Comparison of ENCODE assay signal across 21 cellular contexts in the genomic region with DNA sequence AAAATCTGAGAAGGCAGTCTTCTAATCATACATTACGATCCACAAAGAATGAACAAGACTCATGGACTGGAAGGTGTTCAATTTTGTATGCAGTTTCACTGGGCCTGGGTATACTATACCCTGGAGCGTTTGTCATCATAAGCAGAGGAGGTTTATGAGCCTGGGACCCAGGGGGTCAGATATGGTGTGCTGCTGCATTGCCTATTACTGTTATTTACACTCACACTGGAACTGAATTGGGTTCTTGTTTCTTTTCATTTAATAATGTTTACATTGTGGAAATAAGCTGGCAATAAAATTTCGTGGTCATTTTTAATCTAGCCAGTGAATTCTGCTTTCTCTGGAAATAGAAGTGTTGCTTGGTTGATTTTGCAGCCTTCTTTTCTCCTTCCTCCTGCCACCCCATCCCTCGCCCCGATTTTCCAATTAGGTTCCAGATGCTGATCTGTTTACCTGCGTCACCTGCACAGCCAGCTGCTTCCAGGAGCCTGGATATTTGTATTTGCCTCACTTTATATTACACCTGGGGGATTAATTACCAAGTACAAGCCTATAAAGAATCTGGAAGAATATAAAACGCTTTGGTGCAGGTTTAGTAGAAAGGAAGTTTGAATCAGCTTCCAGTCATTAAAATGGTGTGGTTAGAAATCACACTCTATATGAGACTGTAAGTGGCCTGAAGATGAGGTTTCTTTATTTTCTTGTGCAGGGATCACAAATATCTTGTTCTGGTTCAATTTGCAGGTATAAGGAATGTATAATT.
A peak's percentile ranks its signal among the peaks of the same experiment; 100 is the strongest.
DNase-seq lines count a peak whose midpoint lies in the region; ATAC-seq, FAIRE-seq and TF ChIP-seq lines count a peak whose summit lies in the region.
"Had no signal": no experiment of that assay in that cellular context is flagged by ENCODE, and none has a peak within 500 bp of the region (broad histone marks: within the 10 kb centered on the region; RNA-seq: fewer than 3 reads in every experiment).

No MANE protein-coding gene starts in this region.

- DNase-seq in DMS153 (lab: John Stamatoyannopoulos, UW) (peak; percentile 86), Karpas-422 (no peak), NCI-H2081 treated with DMSO at 0.1 percent for 48 hours (lab: John Stamatoyannopoulos, UW) (peak; percentile 92), trophoblast cell (no peak), D721Med (ENCODE audit: insufficient read length, low spot score) (no peak), CD1c-positive myeloid dendritic cell (ENCODE audit: extremely low spot score) (no peak)
- no peak for DNase-seq in naive thymus-derived CD8-positive, alpha-beta T cell
- DNase-seq: activated CD8-positive, alpha-beta memory T cell treated with anti-CD3 and anti-CD28 coated beads for 24 hours; activated naive CD4-positive, alpha-beta T cell treated with Interleukin-2 at 50 U/mL for 16 hours; activated T-cell treated with anti-CD3 and anti-CD28 coated beads, Interleukin-2, amount 50 U/mL, for 48 hours; cortex of kidney; kidney; lower lobe of right lung; NCI-H526 had no signal

- H3K27ac ChIP-seq in Karpas-422 (ENCODE audit: low read length) (no peak overlapping the region), OCI-LY3 (ENCODE audit: low read length) (no peak overlapping the region), trophoblast cell (ENCODE audit: low read depth, low read length) (no peak overlapping the region)
- H3K27ac ChIP-seq: BLaER1 treated with 17β-estradiol and CSF1 and Interleukin-3, amounts not matched to agents 10 nM and 100 nM; lower lobe of right lung had no signal

- TF ChIP-seq CTCF in OCI-LY3 (IDR thresholded peaks at IDR 0.05; ENCODE audit: low read depth, low read length) (no peak), D721Med (IDR thresholded peaks at IDR 0.05; ENCODE audit: insufficient read depth, missing control alignments) (no peak)

- H3K14ac ChIP-seq in trophoblast cell (ENCODE audit: low read length): no peak overlapping the region

- H3K4me1 ChIP-seq in Karpas-422 (ENCODE audit: low read length): peaks cover 15% of the 10 kb centered on the region
- H3K4me1 ChIP-seq in OCI-LY3 (ENCODE audit: low read length): no peaks in the 10 kb centered on the region
- no peaks in the 10 kb centered on the region for H3K4me1 ChIP-seq in trophoblast cell (ENCODE audit: control insufficient read depth in 1 of 2, insufficient read depth in 2 of 2, low read length in 2 of 2)
- H3K4me1 ChIP-seq: BLaER1 treated with 17β-estradiol and CSF1 and Interleukin-3, amounts not matched to agents 10 nM and 100 nM; HAP-1; lower lobe of right lung had no signal

- no peak for ATAC-seq in naive thymus-derived CD8-positive, alpha-beta T cell
- ATAC-seq: lower lobe of right lung, Right ventricle myocardium inferior had no signal

- H3K79me2 ChIP-seq in Karpas-422 (ENCODE audit: low read length) (no peaks in the 10 kb centered on the region), OCI-LY3 (ENCODE audit: low read length) (no peaks in the 10 kb centered on the region), trophoblast cell (ENCODE audit: control insufficient read depth, insufficient read depth, low read length, poor library complexity) (no peaks in the 10 kb centered on the region)

- H3K9ac ChIP-seq in Karpas-422 (ENCODE audit: low read length) (no peak overlapping the region), OCI-LY3 (ENCODE audit: low read length) (no peak overlapping the region), trophoblast cell (ENCODE audit: low read length) (no peak overlapping the region)
- H3K9ac ChIP-seq: BLaER1 treated with 17β-estradiol and CSF1 and Interleukin-3, amounts not matched to agents 10 nM and 100 nM had no signal

- H4K91ac ChIP-seq in trophoblast cell (ENCODE audit: low read depth, low read length): no peak overlapping the region

- H2BK5ac ChIP-seq in trophoblast cell (ENCODE audit: low read depth, low read length, poor library complexity): no peak overlapping the region

- no peaks in the 10 kb centered on the region for H3K9me2 ChIP-seq in Karpas-422 (replicated peaks; ENCODE audit: insufficient read depth, low read length)

- H2AK5ac ChIP-seq in trophoblast cell (ENCODE audit: low read length): no peak overlapping the region

- peaks cover 0 to 8% (median 2%) of the 10 kb centered on the region in 3 donors for H3K36me3 Mint-ChIP-seq in naive thymus-derived CD8-positive, alpha-beta T cell

- H3K4me1 Mint-ChIP-seq in naive thymus-derived CD8-positive, alpha-beta T cell: peaks cover 0 to 2% (median 0%) of the 10 kb centered on the region in 4 donors
- H3K4me1 Mint-ChIP-seq: neural crest cell had no signal

- H4K20me1 ChIP-seq in Karpas-422 (ENCODE audit: insufficient read depth, low read depth, low read length) (no peaks in the 10 kb centered on the region), OCI-LY3 (ENCODE audit: insufficient read depth, low read length) (no peaks in the 10 kb centered on the region)
- H4K20me1 ChIP-seq: BLaER1 treated with 17β-estradiol and CSF1 and Interleukin-3, amounts not matched to agents 10 nM and 100 nM had no signal

- H3K4me3 Mint-ChIP-seq in naive thymus-derived CD8-positive, alpha-beta T cell: no peak overlapping the region
- H3K4me3 Mint-ChIP-seq: neural crest cell had no signal

- no CpG with 5 or more reads among the region's 7 CpGs for WGBS in trophoblast cell (ENCODE audit: extremely low coverage, insufficient coverage, insufficient read length)

- H3K27me3 Mint-ChIP-seq in naive thymus-derived CD8-positive, alpha-beta T cell: no peaks in the 10 kb centered on the region

- H3K27ac Mint-ChIP-seq in naive thymus-derived CD8-positive, alpha-beta T cell: no peak overlapping the region

- H3K27me3 ChIP-seq in Karpas-422 (ENCODE audit: low read length) (no peaks in the 10 kb centered on the region), OCI-LY3 (ENCODE audit: low read depth, low read length) (no peaks in the 10 kb centered on the region), trophoblast cell (ENCODE audit: insufficient read depth, low read length) (no peaks in the 10 kb centered on the region)
- H3K27me3 ChIP-seq: BLaER1 treated with 17β-estradiol and CSF1 and Interleukin-3, amounts not matched to agents 10 nM and 100 nM had no signal

- no peak overlapping the region for H3K4me2 ChIP-seq in Karpas-422 (ENCODE audit: low read depth, low read length, poor library complexity, severe bottlenecking)
- no peak overlapping the region for H3K4me2 ChIP-seq in OCI-LY3 (ENCODE audit: low read length)
- H3K4me2 ChIP-seq in trophoblast cell (ENCODE audit: low read length): no peak overlapping the region
- H3K4me2 ChIP-seq: BLaER1 treated with 17β-estradiol and CSF1 and Interleukin-3, amounts not matched to agents 10 nM and 100 nM had no signal

- H3K4ac ChIP-seq in trophoblast cell (ENCODE audit: low read depth, low read length): no peak overlapping the region

- H3K23ac ChIP-seq in trophoblast cell (ENCODE audit: low read length): no peak overlapping the region

- POLR2A ChIA-PET in naive thymus-derived CD8-positive, alpha-beta T cell (lab: Charles Lee): no interaction called here

- H3K9me3 ChIP-seq in Karpas-422 (ENCODE audit: low read length): no peaks in the 10 kb centered on the region
- no peaks in the 10 kb centered on the region for H3K9me3 ChIP-seq in OCI-LY3 (ENCODE audit: insufficient read depth, low read length)
- no peaks in the 10 kb centered on the region for H3K9me3 ChIP-seq in trophoblast cell (ENCODE audit: insufficient read depth, low read depth, low read length)
- H3K9me3 ChIP-seq: HAP-1, lower lobe of right lung had no signal

- H3K79me1 ChIP-seq in trophoblast cell (ENCODE audit: low read length): no peaks in the 10 kb centered on the region

- no peak overlapping the region for H2BK12ac ChIP-seq in trophoblast cell (ENCODE audit: low read length)

- H3K4me3 ChIP-seq in Karpas-422 (ENCODE audit: low read length) (no peak overlapping the region), OCI-LY3 (ENCODE audit: low read length) (no peak overlapping the region), trophoblast cell (ENCODE audit: low read depth, low read length) (no peak overlapping the region)
- H3K4me3 ChIP-seq: BLaER1 treated with 17β-estradiol and CSF1 and Interleukin-3, amounts not matched to agents 10 nM and 100 nM; HAP-1; lower lobe of right lung had no signal

- H4K8ac ChIP-seq in trophoblast cell (ENCODE audit: low read depth, low read length): no peak overlapping the region

- no peak overlapping the region for H3K18ac ChIP-seq in trophoblast cell (ENCODE audit: low read length)

- FAIRE-seq in D721Med (lab: Jason Lieb, UNC): no peak
- FAIRE-seq: HTR-8/SVneo, kidney, urothelium cell line had no signal

- H2BK120ac ChIP-seq in trophoblast cell (ENCODE audit: insufficient read depth, low read length, poor library complexity): no peak overlapping the region

- peaks cover 0 to 17% (median 5%) of the 10 kb centered on the region in 9 donors for H3K9me3 Mint-ChIP-seq in naive thymus-derived CD8-positive, alpha-beta T cell
- H3K9me3 Mint-ChIP-seq: neural crest cell had no signal

- H3K36me3 ChIP-seq in Karpas-422 (ENCODE audit: insufficient read depth, low read length): no peaks in the 10 kb centered on the region
- H3K36me3 ChIP-seq in OCI-LY3 (replicated peaks; ENCODE audit: low read depth, low read length): no peaks in the 10 kb centered on the region
- H3K36me3 ChIP-seq in trophoblast cell (ENCODE audit: control insufficient read depth in 1 of 2, insufficient read depth in 2 of 2, low read length in 2 of 2): no peaks in the 10 kb centered on the region
- H3K36me3 ChIP-seq: BLaER1 treated with 17β-estradiol and CSF1 and Interleukin-3, amounts not matched to agents 10 nM and 100 nM; HAP-1; lower lobe of right lung had no signal

- H2AFZ ChIP-seq in Karpas-422 (ENCODE audit: low read length): 0 out of 2 replicates have a peak overlapping the region, but pooled peaks have one; percentile 21
- H2AFZ ChIP-seq in OCI-LY3 (ENCODE audit: low read depth, low read length): 0 out of 2 replicates have a peak overlapping the region, but pooled peaks have one; percentile 5
- H2AFZ ChIP-seq in trophoblast cell (ENCODE audit: insufficient read depth, low read length, poor library complexity): no peak overlapping the region

- no peak overlapping the region for H4K12ac ChIP-seq in trophoblast cell (ENCODE audit: low read depth, low read length)

Comparison
In these comparisons a context has a peak if more than half of its experiments do, and no peak if none do; other contexts are left out.
1. DNase-seq: peak in DMS153 (single experiment) and NCI-H2081 treated with DMSO at 0.1 percent for 48 hours (single experiment); none in Karpas-422 (single experiment), trophoblast cell (0 of 2), D721Med (single experiment), CD1c-positive myeloid dendritic cell (single experiment) and naive thymus-derived CD8-positive, alpha-beta T cell (0 of 10).